In genomic region chr17:79793924-79794304, GRCh38 we compare ENCODE assay signal across 1 cellular context.
A peak's percentile ranks its signal among the peaks of the same experiment; 100 is the strongest.
TF ChIP-seq lines count a peak whose summit lies in the region.

No MANE protein-coding gene starts in this region.

TF ChIP-seq in HEK293, 187 proteins besides CTCF, POLR2A, EP300 and RAD21 (continued from another document):
- TF ChIP-seq SP2 (tag by site-specific recombination; IDR thresholded peaks at IDR 0.05) = peak; percentile 61
- TF ChIP-seq, protein P1, sequence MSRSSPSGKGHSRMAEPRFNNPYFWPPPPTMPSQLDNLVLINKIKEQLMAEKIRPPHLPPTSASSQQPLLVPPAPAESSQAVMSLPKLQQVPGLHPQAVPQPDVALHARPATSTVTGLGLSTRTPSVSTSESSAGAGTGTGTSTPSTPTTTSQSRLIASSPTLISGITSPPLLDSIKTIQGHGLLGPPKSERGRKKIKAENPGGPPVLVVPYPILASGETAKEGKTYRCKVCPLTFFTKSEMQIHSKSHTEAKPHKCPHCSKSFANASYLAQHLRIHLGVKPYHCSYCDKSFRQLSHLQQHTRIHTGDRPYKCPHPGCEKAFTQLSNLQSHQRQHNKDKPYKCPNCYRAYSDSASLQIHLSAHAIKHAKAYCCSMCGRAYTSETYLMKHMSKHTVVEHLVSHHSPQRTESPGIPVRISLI (tag by site-specific recombination; IDR thresholded peaks at IDR 0.05) = 0 out of 2 replicates have a peak, but pooled peaks have one; percentile 44
- TF ChIP-seq, protein P2, sequence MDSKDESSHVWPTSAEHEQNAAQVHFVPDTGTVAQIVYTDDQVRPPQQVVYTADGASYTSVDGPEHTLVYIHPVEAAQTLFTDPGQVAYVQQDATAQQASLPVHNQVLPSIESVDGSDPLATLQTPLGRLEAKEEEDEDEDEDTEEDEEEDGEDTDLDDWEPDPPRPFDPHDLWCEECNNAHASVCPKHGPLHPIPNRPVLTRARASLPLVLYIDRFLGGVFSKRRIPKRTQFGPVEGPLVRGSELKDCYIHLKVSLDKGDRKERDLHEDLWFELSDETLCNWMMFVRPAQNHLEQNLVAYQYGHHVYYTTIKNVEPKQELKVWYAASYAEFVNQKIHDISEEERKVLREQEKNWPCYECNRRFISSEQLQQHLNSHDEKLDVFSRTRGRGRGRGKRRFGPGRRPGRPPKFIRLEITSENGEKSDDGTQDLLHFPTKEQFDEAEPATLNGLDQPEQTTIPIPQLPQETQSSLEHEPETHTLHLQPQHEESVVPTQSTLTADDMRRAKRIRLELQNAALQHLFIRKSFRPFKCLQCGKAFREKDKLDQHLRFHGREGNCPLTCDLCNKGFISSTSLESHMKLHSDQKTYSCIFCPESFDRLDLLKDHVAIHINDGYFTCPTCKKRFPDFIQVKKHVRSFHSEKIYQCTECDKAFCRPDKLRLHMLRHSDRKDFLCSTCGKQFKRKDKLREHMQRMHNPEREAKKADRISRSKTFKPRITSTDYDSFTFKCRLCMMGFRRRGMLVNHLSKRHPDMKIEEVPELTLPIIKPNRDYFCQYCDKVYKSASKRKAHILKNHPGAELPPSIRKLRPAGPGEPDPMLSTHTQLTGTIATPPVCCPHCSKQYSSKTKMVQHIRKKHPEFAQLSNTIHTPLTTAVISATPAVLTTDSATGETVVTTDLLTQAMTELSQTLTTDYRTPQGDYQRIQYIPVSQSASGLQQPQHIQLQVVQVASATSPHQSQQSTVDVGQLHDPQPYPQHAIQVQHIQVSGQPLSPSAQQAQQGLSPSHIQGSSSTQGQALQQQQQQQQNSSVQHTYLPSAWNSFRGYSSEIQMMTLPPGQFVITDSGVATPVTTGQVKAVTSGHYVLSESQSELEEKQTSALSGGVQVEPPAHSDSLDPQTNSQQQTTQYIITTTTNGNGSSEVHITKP (tag by site-specific recombination; IDR thresholded peaks at IDR 0.05) = peak; percentile 6; the same call in 1 of the 2 replicates
- peak; percentile 13; the same call in 1 of the 2 replicates for TF ChIP-seq PATZ1 (tag by site-specific recombination; IDR thresholded peaks at IDR 0.05)
TF ChIP-seq in HEK293: peak in this region for 5.
